Comparison of ENCODE assay signal across 8 cellular contexts in the genomic region with DNA sequence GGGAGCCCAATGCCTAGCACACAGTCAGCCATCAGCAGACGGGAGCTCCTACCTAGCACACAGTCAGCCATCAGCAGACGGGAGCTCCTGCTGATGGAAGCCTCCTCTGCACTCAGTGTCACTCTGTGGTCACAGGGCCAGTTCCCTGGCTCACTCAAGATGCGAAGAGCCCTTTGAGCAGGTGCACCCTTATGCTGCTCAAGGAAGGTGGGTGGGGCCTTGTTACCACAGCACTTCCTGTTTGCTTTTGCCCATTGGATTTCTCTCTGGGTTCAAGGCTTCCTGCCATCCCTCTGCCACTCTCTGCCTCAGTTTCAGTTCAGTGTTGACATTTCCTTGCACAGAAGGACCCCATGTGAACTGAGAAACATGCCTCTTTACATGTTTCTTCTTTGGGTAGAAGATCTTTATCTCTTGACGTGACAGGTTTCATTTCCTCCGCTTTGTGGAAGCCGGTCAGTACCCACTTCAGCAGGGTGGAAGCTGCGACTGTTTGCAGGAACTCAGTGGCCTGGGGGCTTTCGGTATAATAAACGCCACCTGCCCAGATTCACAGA. TPM values are rescaled to one million over a fixed set of nuclear protein-coding genes. Genes with fewer than 3 reads are reported as not detected.
A peak's percentile ranks its signal among the peaks of the same experiment; 100 is the strongest.
DNase-seq lines count a peak whose midpoint lies in the region; ATAC-seq and TF ChIP-seq lines count a peak whose summit lies in the region.

No MANE protein-coding gene starts in this region.

- H3K9me3 ChIP-seq in naive thymus-derived CD4-positive, alpha-beta T cell (ENCODE audit: control insufficient read depth in 2 of 3, low read length in 3 of 3) = no peaks in the 10 kb centered on the region

- POLR2A ChIA-PET in WTC11 (lab: Charles Lee) = no interaction called here
- POLR2A ChIA-PET in naive thymus-derived CD4-positive, alpha-beta T cell (lab: Charles Lee) = interaction anchor here (0.9 to 5.5 kb wide), 6 partner anchors 7 to 226 kb away, joined by 3 to 39 read pairs (median 8); a partner anchor contains a TSS

- H3K36me3 ChIP-seq in naive thymus-derived CD4-positive, alpha-beta T cell (ENCODE audit: control insufficient read depth in 2 of 3, insufficient read depth in 3 of 3, low read length in 3 of 3) = peaks cover 19 to 75% (median 23%) of the 10 kb centered on the region in 3 experiments
- H3K36me3 ChIP-seq in H7 (replicated peaks; ENCODE audit: control insufficient read depth, insufficient read depth, low read length) = peaks cover 13% of the 10 kb centered on the region

- no peaks in the 10 kb centered on the region for H3K9me3 Mint-ChIP-seq in WTC11
- no peaks in the 10 kb centered on the region for H3K9me3 Mint-ChIP-seq in naive thymus-derived CD4-positive, alpha-beta T cell

- no peaks in the 10 kb centered on the region for H3K27me3 ChIP-seq in naive thymus-derived CD4-positive, alpha-beta T cell (ENCODE audit: control insufficient read depth in 2 of 2, insufficient read depth in 2 of 2, low read length in 2 of 2)
- no peaks in the 10 kb centered on the region for H3K27me3 ChIP-seq in H7 (ENCODE audit: control insufficient read depth, insufficient read depth, low read length)

- H3K4me1 ChIP-seq in naive thymus-derived CD4-positive, alpha-beta T cell (ENCODE audit: control insufficient read depth in 2 of 2, insufficient read depth in 2 of 2, low read length in 2 of 2) = peaks cover 38 to 68% of the 10 kb centered on the region in 2 donors

- DNase-seq in WTC11 (ENCODE audit: low spot score) (no peak), H7 (no peak), cortex of kidney (lab: John Stamatoyannopoulos, UW) (no peak), HuH-7 (ENCODE audit: low spot score) (no peak), NCI-H1105 treated with DMSO at 0.1 percent for 48 hours (lab: John Stamatoyannopoulos, UW) (no peak)
- peak in 8 of 9 donors; percentile 32 to 88 (median 82) for DNase-seq in naive thymus-derived CD4-positive, alpha-beta T cell

- peaks cover 92% of the 10 kb centered on the region for H3K36me3 Mint-ChIP-seq in WTC11
- peaks cover 21 to 77% (median 34%) of the 10 kb centered on the region in 5 donors for H3K36me3 Mint-ChIP-seq in naive thymus-derived CD4-positive, alpha-beta T cell

- peaks cover 18% of the 10 kb centered on the region; the same call in 1 of the 2 replicates for H3K4me1 Mint-ChIP-seq in WTC11
- H3K4me1 Mint-ChIP-seq in naive thymus-derived CD4-positive, alpha-beta T cell = peaks cover 73 to 99% (median 94%) of the 10 kb centered on the region in 7 donors

- no peak overlapping the region for H3K4me3 Mint-ChIP-seq in WTC11
- H3K4me3 Mint-ChIP-seq in naive thymus-derived CD4-positive, alpha-beta T cell = peak overlapping the region; percentile 63 to 92 (median 77)

- no peaks in the 10 kb centered on the region for H3K27me3 Mint-ChIP-seq in WTC11 (ENCODE audit: low read depth)
- H3K27me3 Mint-ChIP-seq in naive thymus-derived CD4-positive, alpha-beta T cell = no peaks in the 10 kb centered on the region

- no peak for TF ChIP-seq CTCF in WTC11 (IDR thresholded peaks at IDR 0.05)

- intact Hi-C loops in naive thymus-derived CD4-positive, alpha-beta T cell (cut with micrococcal nuclease) = loop anchor here (1.0 to 10.0 kb wide), 4 partner anchors 8 to 1573 kb away; a partner anchor contains a TSS

- peak overlapping the region; percentile 40 for H3K27ac ChIP-seq in naive thymus-derived CD4-positive, alpha-beta T cell (ENCODE audit: low read depth, low read length)

- ATAC-seq in GM19372 (IDR thresholded peaks at IDR 0.05; ENCODE audit: low read depth, unreplicated experiment) = peak; percentile 92
- ATAC-seq in HG03095 (IDR thresholded peaks at IDR 0.05; ENCODE audit: unreplicated experiment) = peak; percentile 84
- ATAC-seq in WTC11 = no peak
- peak; percentile 86 for ATAC-seq in naive thymus-derived CD4-positive, alpha-beta T cell

- H3K27ac Mint-ChIP-seq in WTC11 = 0 out of 2 replicates have a peak overlapping the region, but pooled peaks have one; percentile 46
- H3K27ac Mint-ChIP-seq in naive thymus-derived CD4-positive, alpha-beta T cell = peak overlapping the region; percentile 74 to 96 (median 89)

- H3K4me3 ChIP-seq in naive thymus-derived CD4-positive, alpha-beta T cell (ENCODE audit: low read length) = peak overlapping the region; percentile 5
- no peak overlapping the region for H3K4me3 ChIP-seq in H7 (ENCODE audit: insufficient read depth, low read depth, low read length)

- CTCF ChIA-PET in WTC11 (lab: Charles Lee) = no interaction called here
- CTCF ChIA-PET in naive thymus-derived CD4-positive, alpha-beta T cell (lab: Charles Lee) = interaction anchor here (0.9 to 4.1 kb wide), 5 partner anchors 11 to 279 kb away, joined by 4 to 23 read pairs (median 8); a partner anchor contains a TSS

TF ChIP-seq in WTC11, 78 proteins besides CTCF, POLR2A, EP300 and RAD21:
- TF ChIP-seq, protein P1, sequence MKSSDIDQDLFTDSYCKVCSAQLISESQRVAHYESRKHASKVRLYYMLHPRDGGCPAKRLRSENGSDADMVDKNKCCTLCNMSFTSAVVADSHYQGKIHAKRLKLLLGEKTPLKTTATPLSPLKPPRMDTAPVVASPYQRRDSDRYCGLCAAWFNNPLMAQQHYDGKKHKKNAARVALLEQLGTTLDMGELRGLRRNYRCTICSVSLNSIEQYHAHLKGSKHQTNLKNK (CRISPR knock-in tag; IDR thresholded peaks at IDR 0.05) = no peak
- TF ChIP-seq, protein P2, sequence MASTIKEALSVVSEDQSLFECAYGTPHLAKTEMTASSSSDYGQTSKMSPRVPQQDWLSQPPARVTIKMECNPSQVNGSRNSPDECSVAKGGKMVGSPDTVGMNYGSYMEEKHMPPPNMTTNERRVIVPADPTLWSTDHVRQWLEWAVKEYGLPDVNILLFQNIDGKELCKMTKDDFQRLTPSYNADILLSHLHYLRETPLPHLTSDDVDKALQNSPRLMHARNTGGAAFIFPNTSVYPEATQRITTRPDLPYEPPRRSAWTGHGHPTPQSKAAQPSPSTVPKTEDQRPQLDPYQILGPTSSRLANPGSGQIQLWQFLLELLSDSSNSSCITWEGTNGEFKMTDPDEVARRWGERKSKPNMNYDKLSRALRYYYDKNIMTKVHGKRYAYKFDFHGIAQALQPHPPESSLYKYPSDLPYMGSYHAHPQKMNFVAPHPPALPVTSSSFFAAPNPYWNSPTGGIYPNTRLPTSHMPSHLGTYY (CRISPR knock-in tag; IDR thresholded peaks at IDR 0.05) = no peak
TF ChIP-seq in WTC11: peak in this region for 0.

RNA-seq across cellular contexts. Expression of a gene that starts 11.6 kb away (rescaled TPM):
- total RNA-seq in WTC11 (2021) = 79.6 to 89.3 TPM (median 83.1 TPM) in 3 replicates
- total RNA-seq in naive thymus-derived CD4-positive, alpha-beta T cell = 100 to 1,000 TPM in 3 of 5 experiments, 10 to 100 TPM in 2; 63.1 to 125 (median 110) TPM
- 10 to 100 TPM; 41.3 to 57.7 TPM for polyA plus RNA-seq in naive thymus-derived CD4-positive, alpha-beta T cell
- 70.4 and 77.3 TPM in 2 replicates for total RNA-seq in H7 (2014; rRNA removed; shearing (Covaris generic))

Comparison
In these comparisons a context has a peak if more than half of its experiments do, and no peak if none do; other contexts are left out.
1. DNase-seq: peak in naive thymus-derived CD4-positive, alpha-beta T cell (8 of 9); none in WTC11 (single experiment), H7 (single experiment), cortex of kidney (single experiment), HuH-7 (single experiment) and NCI-H1105 treated with DMSO at 0.1 percent for 48 hours (single experiment).